Comparison of ENCODE assay signal across 8 cellular contexts in the genomic region with DNA sequence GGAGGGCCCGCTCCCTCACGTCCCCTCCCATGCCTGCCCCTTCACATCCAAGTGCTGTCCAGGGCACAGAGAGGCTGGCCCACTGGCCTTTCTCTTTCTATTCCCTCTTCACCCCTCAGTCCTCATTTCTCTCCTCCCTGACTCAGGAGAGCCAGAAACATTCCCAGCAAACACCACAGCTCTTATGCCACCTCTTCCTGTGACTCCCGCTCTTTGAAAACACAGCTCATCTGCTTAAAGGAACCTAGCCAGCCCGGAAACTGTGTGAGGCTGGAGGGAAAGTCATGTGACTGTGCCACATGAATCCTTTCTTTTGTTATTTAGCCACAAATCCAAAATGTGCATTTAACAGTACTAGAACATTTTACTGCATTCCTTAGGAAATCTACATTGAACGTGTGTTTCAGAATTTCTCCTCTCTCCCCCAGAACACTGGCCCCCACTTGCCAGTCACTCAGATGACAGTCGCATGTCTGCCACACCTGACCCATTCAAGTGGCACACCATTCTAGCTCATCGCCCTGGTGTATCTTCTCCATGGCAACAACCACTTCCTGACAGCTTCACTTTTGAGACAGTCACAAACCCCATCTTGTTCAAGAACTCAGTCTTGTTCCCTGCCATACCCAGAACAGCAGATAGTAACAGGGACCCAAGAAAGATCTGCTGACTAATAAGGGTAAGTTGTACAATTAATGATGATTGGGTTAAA. TPM values are rescaled to one million over a fixed set of nuclear protein-coding genes. Genes with fewer than 3 reads are reported as not detected.
DNase-seq lines count a peak whose midpoint lies in the region; ATAC-seq, FAIRE-seq and TF ChIP-seq lines count a peak whose summit lies in the region.

No MANE protein-coding gene starts in this region.

- H3K27ac Mint-ChIP-seq in endodermal cell = no peak overlapping the region

- TF ChIP-seq CTCF in endodermal cell (conservative IDR thresholded peaks at IDR 0.05) = no peak

- 91 to 92% methylated on average over 2 to 7 of the region's 7 CpGs for WGBS in endodermal cell (ENCODE audit: insufficient coverage in 1 of 2, insufficient read length in 1 of 2), 2 experiments

- no peaks in the 10 kb centered on the region for H3K27me3 Mint-ChIP-seq in endodermal cell (ENCODE audit: insufficient read depth)

- H3K36me3 ChIP-seq in endodermal cell (ENCODE audit: control insufficient read depth, insufficient read depth, low read length) = peaks cover 13% of the 10 kb centered on the region

- no peak overlapping the region for H3K4me3 Mint-ChIP-seq in endodermal cell

- TF ChIP-seq POLR2A in H54 (IDR thresholded peaks at IDR 0.05; ENCODE audit: low read depth, low read length) = no peak

- ATAC-seq in HG02642 (IDR thresholded peaks at IDR 0.05; ENCODE audit: poor library complexity, unreplicated experiment) = peak; percentile 73
- no peak for ATAC-seq in GM19023 (IDR thresholded peaks at IDR 0.05; ENCODE audit: unreplicated experiment)

- H3K27ac ChIP-seq in endodermal cell (ENCODE audit: low read depth, low read length) = no peak overlapping the region

- H3K4me3 ChIP-seq in endodermal cell (ENCODE audit: low read length) = no peak overlapping the region

- no peak overlapping the region for H3K9ac ChIP-seq in endodermal cell (ENCODE audit: extremely low read depth, low read length, poor library complexity, severe bottlenecking)

- H3K27me3 ChIP-seq in endodermal cell (ENCODE audit: control insufficient read depth, insufficient read depth, low read length, poor library complexity, severe bottlenecking) = no peaks in the 10 kb centered on the region

- no peaks in the 10 kb centered on the region for H3K9me3 ChIP-seq in endodermal cell (ENCODE audit: control insufficient read depth, low read length)

- no peak for FAIRE-seq in H54 (lab: Jason Lieb, UNC)

- no peaks in the 10 kb centered on the region for H3K4me1 ChIP-seq in endodermal cell (ENCODE audit: control insufficient read depth, insufficient read depth, low read length)

- no peaks in the 10 kb centered on the region for H3K9me3 Mint-ChIP-seq in endodermal cell

- DNase-seq in T-helper 9 cell (peak; percentile 26), dermis blood vessel endothelial cell (peak; percentile 75), H54 (ENCODE audit: insufficient read length, low spot score) (no peak), NCI-H82 treated with DMSO at 0.1 percent for 48 hours (lab: John Stamatoyannopoulos, UW; ENCODE audit: unreplicated experiment) (no peak), endodermal cell (no peak)
- DNase-seq in stimulated activated CD4-positive, alpha-beta T cell treated with anti-CD3 and anti-CD28 coated beads, Interleukin-1b, Interleukin-23, amount 100 ng/mL, for 24 hours (ENCODE audit: low read depth in 4 of 4, low spot score in 1 of 4) = peak in 3 of 4 experiments; percentile 5 to 14 (median 13)

- peaks cover 2% of the 10 kb centered on the region for H3K4me1 Mint-ChIP-seq in endodermal cell

- peaks cover 12% of the 10 kb centered on the region for H3K36me3 Mint-ChIP-seq in endodermal cell (ENCODE audit: low read depth)

RNA-seq across cellular contexts. Expression of gene GRB10, which starts 42.8 kb away (rescaled TPM):
- total RNA-seq in dermis blood vessel endothelial cell = 223 and 285 TPM in 2 replicates
- 10 to 100 TPM; 71.9 to 97.5 TPM for total RNA-seq in endodermal cell
- 61.1 TPM for polyA plus RNA-seq in endodermal cell (2013, experiment 1 of 2)
- polyA plus RNA-seq in endodermal cell (2013, experiment 2 of 2) = 56.3 TPM

Comparison
In these comparisons a context has a peak if more than half of its experiments do, and no peak if none do; other contexts are left out.
1. DNase-seq: peak in T-helper 9 cell (single experiment), dermis blood vessel endothelial cell (single experiment) and stimulated activated CD4-positive, alpha-beta T cell treated with anti-CD3 and anti-CD28 coated beads, Interleukin-1b, Interleukin-23, amount 100 ng/mL, for 24 hours (3 of 4); none in H54 (single experiment), NCI-H82 treated with DMSO at 0.1 percent for 48 hours (single experiment) and endodermal cell (single experiment).